14 cellular contexts compared by ENCODE assay signal in genomic region chr4:42845586-42845985, GRCh38. TPM values are rescaled to one million over a fixed set of nuclear protein-coding genes. Genes with fewer than 3 reads are reported as not detected.
DNase-seq lines count a peak whose midpoint lies in the region; ATAC-seq and TF ChIP-seq lines count a peak whose summit lies in the region.
"Had no signal": no experiment of that assay in that cellular context is flagged by ENCODE, and none has a peak within 500 bp of the region (broad histone marks: within the 10 kb centered on the region; RNA-seq: fewer than 3 reads in every experiment).

No MANE protein-coding gene starts in this region.

- DNase-seq in NCI-H226: peak; percentile 96
- peak; percentile 21 for DNase-seq in foreskin melanocyte
- no peak for DNase-seq in mucosa of descending colon
- DNase-seq in HAP-1 (ENCODE audit: low spot score in 2 of 2): no peak
- no peak for DNase-seq in NCI-H2196 treated with DMSO at 0.1 percent for 48 hours (lab: John Stamatoyannopoulos, UW; ENCODE audit: unreplicated experiment)
- DNase-seq in midbrain (lab: John Stamatoyannopoulos, UW): no peak
- DNase-seq: C1 segment of cervical spinal cord; CD4-positive, alpha-beta T cell; DMS79; EL had no signal

- H3K36me3 ChIP-seq in mucosa of descending colon (ENCODE audit: low read depth) (no peaks in the 10 kb centered on the region), HAP-1 (replicated peaks) (no peaks in the 10 kb centered on the region)

- no peak for TF ChIP-seq CTCF in mucosa of descending colon (IDR thresholded peaks at IDR 0.05)

- H3K4me1 ChIP-seq in mucosa of descending colon (ENCODE audit: low read depth) (no peaks in the 10 kb centered on the region), HAP-1 (no peaks in the 10 kb centered on the region)

- H3K4me3 ChIP-seq in mucosa of descending colon: no peak overlapping the region
- no peak overlapping the region for H3K4me3 ChIP-seq in HAP-1

- no peaks in the 10 kb centered on the region for H3K27me3 ChIP-seq in HAP-1 (ENCODE audit: low read depth)

- in situ Hi-C loops in HAP-1 (cut with MboI; ENCODE audit: low sequenced_read_pairs): no loop called here

- ATAC-seq in mucosa of descending colon: peak; percentile 43
- ATAC-seq in HG02981 (IDR thresholded peaks at IDR 0.05; ENCODE audit: unreplicated experiment): no peak
- ATAC-seq: HCT116 had no signal

- H3K9me3 ChIP-seq in mucosa of descending colon: peaks cover 6% of the 10 kb centered on the region
- no peaks in the 10 kb centered on the region for H3K9me3 ChIP-seq in HAP-1

- intact Hi-C loops in mucosa of descending colon (cut with DNase I, micrococcal nuclease): no loop called here

RNA-seq across cellular contexts. Expression of gene GRXCR1, which starts 46.9 kb away (rescaled TPM):
- total RNA-seq in mucosa of descending colon: not detected
- total RNA-seq: B cell; CD4-positive, alpha-beta T cell; H1 had no signal

Comparison
In these comparisons a context has a peak if more than half of its experiments do, and no peak if none do; other contexts are left out.
1. DNase-seq: peak in NCI-H226 (single experiment) and foreskin melanocyte (single experiment); none in mucosa of descending colon (0 of 3), HAP-1 (0 of 2), NCI-H2196 treated with DMSO at 0.1 percent for 48 hours (single experiment) and midbrain (single experiment).